ENCODE assay signal across 21 cellular contexts in the genomic region with DNA sequence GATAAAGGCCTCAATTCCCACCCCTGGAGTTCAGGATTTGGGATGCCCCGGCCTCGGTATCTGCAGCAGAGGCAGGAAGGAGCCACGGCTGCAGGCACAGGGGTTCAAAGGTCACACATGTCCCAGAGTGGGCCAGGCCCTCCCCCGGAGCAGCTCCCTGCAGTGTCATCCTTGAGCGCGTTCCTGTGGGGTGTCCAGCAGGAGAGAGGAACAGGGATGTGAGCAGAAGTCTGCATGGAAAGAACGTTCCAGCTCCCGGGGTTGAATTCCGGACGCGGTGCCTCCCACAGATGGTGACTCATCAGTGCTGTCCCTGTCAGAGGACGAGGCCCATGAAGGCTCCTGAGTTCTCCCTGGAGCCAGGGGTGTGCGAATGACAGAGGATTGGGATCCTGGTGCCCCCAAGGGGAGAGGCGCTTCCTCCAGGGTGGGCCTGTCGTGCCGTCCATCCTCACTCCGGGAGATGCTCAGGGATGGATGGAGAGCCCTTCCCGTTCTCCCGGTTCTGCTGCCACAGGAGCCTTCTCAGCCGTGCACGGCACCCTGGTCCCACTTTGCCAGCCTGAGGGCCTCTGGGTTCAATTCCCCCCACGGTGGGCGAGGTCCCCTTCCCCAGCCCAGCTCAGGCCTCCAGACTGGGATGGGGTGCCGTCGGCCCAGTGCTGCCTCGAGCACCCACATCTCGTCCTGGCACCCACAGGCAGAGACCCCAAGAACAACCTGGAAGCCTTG. TPM values are rescaled to one million over a fixed set of nuclear protein-coding genes. Genes with fewer than 3 reads are reported as not detected.
DNase-seq lines count a peak whose midpoint lies in the region; ATAC-seq and TF ChIP-seq lines count a peak whose summit lies in the region.
"Had no signal": no experiment of that assay in that cellular context is flagged by ENCODE, and none has a peak within 500 bp of the region (broad histone marks: within the 10 kb centered on the region; RNA-seq: fewer than 3 reads in every experiment).

No MANE protein-coding gene starts in this region.

- H3K9me3 ChIP-seq in upper lobe of right lung: no peaks in the 10 kb centered on the region
- H3K9me3 ChIP-seq in uterus: no peaks in the 10 kb centered on the region
- H3K9me3 ChIP-seq: pancreas had no signal

- H3K4me1 ChIP-seq in upper lobe of right lung: no peaks in the 10 kb centered on the region
- no peaks in the 10 kb centered on the region for H3K4me1 ChIP-seq in uterus
- H3K4me1 ChIP-seq: pancreas had no signal

- H3K36me3 ChIP-seq in upper lobe of right lung (no peaks in the 10 kb centered on the region), uterus (no peaks in the 10 kb centered on the region)
- H3K36me3 ChIP-seq: pancreas had no signal

- peaks cover 4% of the 10 kb centered on the region for H3K27me3 Mint-ChIP-seq in activated naive CD8-positive, alpha-beta T cell treated with anti-CD3 and anti-CD28 coated beads for 36 hours
- H3K27me3 Mint-ChIP-seq: activated B cell treated with CpG ODN at 0.5 μM for 24 hours; activated naive CD8-positive, alpha-beta T cell had no signal

- H3K27ac ChIP-seq in upper lobe of right lung (no peak overlapping the region), uterus (no peak overlapping the region), RWPE1 (no peak overlapping the region)
- H3K27ac ChIP-seq: pancreas had no signal

- TF ChIP-seq CTCF in upper lobe of right lung (IDR thresholded peaks at IDR 0.05) (no peak), uterus (IDR thresholded peaks at IDR 0.05) (no peak), RWPE1 (conservative IDR thresholded peaks at IDR 0.05; ENCODE audit: low read depth) (no peak)

- H3K4me3 Mint-ChIP-seq in activated naive CD8-positive, alpha-beta T cell treated with anti-CD3 and anti-CD28 coated beads for 36 hours: no peak overlapping the region
- H3K4me3 Mint-ChIP-seq: activated B cell treated with CpG ODN at 0.5 μM for 24 hours; activated naive CD8-positive, alpha-beta T cell; CD8-positive, alpha-beta T cell; immature natural killer cell had no signal

- intact Hi-C loops in upper lobe of right lung (cut with DNase I) (no loop called here), uterus (cut with DNase I; ENCODE audit: low total_unique reads) (no loop called here)

- POLR2A ChIA-PET in RWPE1 (lab: Yijun Ruan, JAX; ENCODE audit: low non-redundant PET): interaction anchor here (0.5 kb wide), 1 partner anchor 25 kb away, joined by 4 read pairs; no protein-coding TSS in a partner anchor

- DNase-seq in activated effector memory CD4-positive, alpha-beta T cell treated with anti-CD3 and anti-CD28 coated beads, Interleukin-2, amount 50 U/mL, for 16 hours: peak; percentile 56
- no peak for DNase-seq in activated effector memory CD4-positive, alpha-beta T cell treated with Interleukin-2 at 50 U/mL for 16 hours
- DNase-seq in activated CD8-positive, alpha-beta memory T cell treated with anti-CD3 and anti-CD28 coated beads, Interleukin-2, amount 50 U/mL, for 48 hours: peak; percentile 23
- peak; percentile 41 for DNase-seq in left lobe of liver (ENCODE audit: low spot score)
- DNase-seq in upper lobe of right lung: peak; percentile 57
- no peak for DNase-seq in activated naive CD8-positive, alpha-beta T cell treated with anti-CD3 and anti-CD28 coated beads for 36 hours
- DNase-seq in uterus: no peak
- DNase-seq in RWPE1 (ENCODE audit: low spot score): no peak
- DNase-seq: activated B cell treated with CpG ODN at 0.5 μM for 24 hours, immature natural killer cell, midbrain, NCI-H1694 treated with DMSO at 0.1 percent for 48 hours had no signal

- no peak overlapping the region for H3K27ac Mint-ChIP-seq in activated naive CD8-positive, alpha-beta T cell treated with anti-CD3 and anti-CD28 coated beads for 36 hours
- H3K27ac Mint-ChIP-seq: activated B cell treated with CpG ODN at 0.5 μM for 24 hours; activated naive CD8-positive, alpha-beta T cell; CD8-positive, alpha-beta T cell; immature natural killer cell had no signal

- H3K36me3 Mint-ChIP-seq in activated naive CD8-positive, alpha-beta T cell treated with anti-CD3 and anti-CD28 coated beads for 36 hours: no peaks in the 10 kb centered on the region
- H3K36me3 Mint-ChIP-seq: activated naive CD8-positive, alpha-beta T cell; CD8-positive, alpha-beta T cell; immature natural killer cell had no signal

- TF ChIP-seq POLR2A in uterus (IDR thresholded peaks at IDR 0.05): no peak

- CTCF ChIA-PET in RWPE1 (lab: Yijun Ruan, JAX): interaction anchor here (1.1 kb wide), 1 partner anchor 19 kb away, joined by 5 read pairs; no protein-coding TSS in a partner anchor

- no peaks in the 10 kb centered on the region for H3K9me3 Mint-ChIP-seq in activated naive CD8-positive, alpha-beta T cell treated with anti-CD3 and anti-CD28 coated beads for 36 hours
- H3K9me3 Mint-ChIP-seq: activated B cell treated with CpG ODN at 0.5 μM for 24 hours; CD8-positive, alpha-beta T cell; immature natural killer cell had no signal

- H3K27me3 ChIP-seq in upper lobe of right lung (peaks cover 8% of the 10 kb centered on the region), uterus (no peaks in the 10 kb centered on the region)
- H3K27me3 ChIP-seq: pancreas had no signal

- H3K4me3 ChIP-seq in upper lobe of right lung (no peak overlapping the region), uterus (no peak overlapping the region)
- H3K4me3 ChIP-seq: pancreas had no signal

- no peaks in the 10 kb centered on the region for H3K4me1 Mint-ChIP-seq in activated naive CD8-positive, alpha-beta T cell treated with anti-CD3 and anti-CD28 coated beads for 36 hours
- H3K4me1 Mint-ChIP-seq: activated B cell treated with CpG ODN at 0.5 μM for 24 hours, immature natural killer cell had no signal

- no peak for ATAC-seq in left lobe of liver
- no peak for ATAC-seq in upper lobe of right lung
- ATAC-seq: CD8-positive, alpha-beta T cell; pancreas had no signal

RNA-seq across cellular contexts. Expression of gene LCN1, which starts 3.1 kb away (rescaled TPM):
- not detected for total RNA-seq in left lobe of liver
- not detected for total RNA-seq in upper lobe of right lung
- not detected for total RNA-seq in activated naive CD8-positive, alpha-beta T cell treated with anti-CD3 and anti-CD28 coated beads for 36 hours
- total RNA-seq in uterus: 1 to 10 TPM in 1 of 4 donors, not detected in 3; 2.2 TPM
- total RNA-seq: A673; activated B cell treated with CpG ODN at 0.5 μM for 24 hours; cardiac septum; CD8-positive, alpha-beta T cell; frontal cortex; G401; pancreas; T-helper 1 cell treated with Interleukin-12 subunit alpha and Interleukin-12 subunit beta and Interleukin-4 antibody, amounts not matched to agents 30 ng/mL and 1 ng/mL, for 36 hours had no signal

RNA-seq across cellular contexts. Expression of gene OBP2A, which starts 21.6 kb away (rescaled TPM):
- not detected for total RNA-seq in left lobe of liver
- total RNA-seq in upper lobe of right lung: not detected
- total RNA-seq in activated naive CD8-positive, alpha-beta T cell treated with anti-CD3 and anti-CD28 coated beads for 36 hours: not detected
- total RNA-seq in uterus: not detected
- total RNA-seq: A673; activated B cell treated with CpG ODN at 0.5 μM for 24 hours; cardiac septum; CD8-positive, alpha-beta T cell; frontal cortex; G401; NCI-H460; pancreas; T-helper 1 cell treated with Interleukin-12 subunit alpha and Interleukin-12 subunit beta and Interleukin-4 antibody, amounts not matched to agents 30 ng/mL and 1 ng/mL, for 36 hours had no signal

RNA-seq across cellular contexts. Expression of gene MRPS2, which starts 23.8 kb away (rescaled TPM):
- total RNA-seq in left lobe of liver (30.7 TPM), upper lobe of right lung (23.0 TPM), uterus (10 to 100 TPM in 3 of 4 donors, 1 to 10 TPM in 1; 9.7 to 28.2 (median 20.1) TPM)
- total RNA-seq in activated naive CD8-positive, alpha-beta T cell treated with anti-CD3 and anti-CD28 coated beads for 36 hours: 10 to 100 TPM; 74.0 to 78.8 TPM

RNA-seq across cellular contexts. Expression of gene PAEP, which starts 37.3 kb away (rescaled TPM):
- not detected for total RNA-seq in left lobe of liver
- total RNA-seq in upper lobe of right lung: not detected
- not detected for total RNA-seq in activated naive CD8-positive, alpha-beta T cell treated with anti-CD3 and anti-CD28 coated beads for 36 hours
- not detected for total RNA-seq in uterus
- total RNA-seq: A673; activated B cell treated with CpG ODN at 0.5 μM for 24 hours; cardiac septum; CD8-positive, alpha-beta T cell; frontal cortex; G401; pancreas; T-helper 1 cell treated with Interleukin-12 subunit alpha and Interleukin-12 subunit beta and Interleukin-4 antibody, amounts not matched to agents 30 ng/mL and 1 ng/mL, for 36 hours had no signal

RNA-seq across cellular contexts. Expression of gene PPP1R26, which starts 44.7 kb away (rescaled TPM):
- 7.4 TPM for total RNA-seq in left lobe of liver
- total RNA-seq in upper lobe of right lung: 27.5 TPM
- under 1 TPM; 0.20 to 0.27 TPM for total RNA-seq in activated naive CD8-positive, alpha-beta T cell treated with anti-CD3 and anti-CD28 coated beads for 36 hours
- total RNA-seq in uterus: 10 to 100 TPM in 2 of 4 donors, 1 to 10 TPM in 2; 3.6 to 16.4 (median 10.6) TPM

Comparison
In these comparisons a context has a peak if more than half of its experiments do, and no peak if none do; other contexts are left out.
1. DNase-seq: peak in activated effector memory CD4-positive, alpha-beta T cell treated with anti-CD3 and anti-CD28 coated beads, Interleukin-2, amount 50 U/mL, for 16 hours (single experiment), activated CD8-positive, alpha-beta memory T cell treated with anti-CD3 and anti-CD28 coated beads, Interleukin-2, amount 50 U/mL, for 48 hours (single experiment), left lobe of liver (single experiment) and upper lobe of right lung (single experiment); none in activated effector memory CD4-positive, alpha-beta T cell treated with Interleukin-2 at 50 U/mL for 16 hours (single experiment), activated naive CD8-positive, alpha-beta T cell treated with anti-CD3 and anti-CD28 coated beads for 36 hours (single experiment), uterus (0 of 2) and RWPE1 (single experiment).